14 cellular contexts compared by ENCODE assay signal in the genomic region with DNA sequence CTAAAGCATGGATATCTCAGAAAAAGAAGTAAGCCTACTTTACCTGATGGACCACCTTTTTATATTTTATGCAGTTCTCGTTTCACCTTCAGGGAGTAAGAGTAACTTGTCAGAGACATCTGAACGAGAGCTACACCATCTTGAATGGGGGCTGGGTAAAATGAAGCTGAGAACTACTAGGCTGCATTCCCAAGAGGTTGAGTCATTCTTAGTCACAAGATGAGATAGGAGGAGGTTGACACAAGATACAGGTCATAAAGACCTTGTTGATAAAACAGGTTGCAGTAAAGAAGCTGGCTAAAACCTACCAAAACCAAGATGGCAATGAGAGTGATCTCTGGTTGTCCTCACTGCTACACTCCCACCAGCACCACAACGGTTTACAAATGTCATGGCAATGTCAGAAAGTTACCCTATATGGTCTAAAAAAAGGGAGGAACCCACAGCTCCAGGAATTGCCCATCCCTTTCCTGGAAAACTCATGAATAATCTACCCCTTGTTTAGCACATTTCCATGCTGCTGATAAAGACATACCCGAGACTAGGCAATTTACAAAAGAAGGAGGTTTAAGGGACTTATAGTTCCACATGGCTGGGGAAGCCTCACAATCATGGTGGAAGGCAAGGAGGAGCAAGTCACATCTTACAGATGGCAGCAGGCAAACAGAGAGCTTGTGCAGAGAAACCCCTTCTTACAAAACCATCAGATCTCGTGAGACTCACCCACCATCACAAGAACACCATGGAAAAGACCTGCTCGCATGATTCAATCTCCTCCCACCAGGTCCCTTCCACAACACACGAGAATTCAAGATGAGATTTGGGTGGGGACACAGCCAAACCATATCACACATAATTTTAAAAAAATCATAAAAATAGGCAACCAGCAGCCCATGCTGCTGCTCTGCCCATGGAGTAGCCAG.
DNase-seq lines count a peak whose midpoint lies in the region; TF ChIP-seq lines count a peak whose summit lies in the region.
"Had no signal": no experiment of that assay in that cellular context is flagged by ENCODE, and none has a peak within 500 bp of the region (broad histone marks: within the 10 kb centered on the region; RNA-seq: fewer than 3 reads in every experiment).

No MANE protein-coding gene starts in this region.

- TF ChIP-seq CTCF in choroid plexus epithelial cell (conservative IDR thresholded peaks at IDR 0.05; ENCODE audit: low read depth, low read length): no peak

- no peak overlapping the region for H3K4me3 ChIP-seq in choroid plexus epithelial cell (ENCODE audit: low read depth, low read length)
- H3K4me3 ChIP-seq: gastroesophageal sphincter, SK-N-MC had no signal

- DNase-seq in ELR (ENCODE audit: low read depth): peak; percentile 81
- DNase-seq in OCI-M1 (lab: John Stamatoyannopoulos, UW): peak; percentile 90
- DNase-seq in choroid plexus epithelial cell (ENCODE audit: low read depth): peak; percentile 49
- DNase-seq in myocyte (ENCODE audit: low read depth): peak; percentile 23
- no peak for DNase-seq in NCI-H1105 treated with DMSO at 0.1 percent for 48 hours (lab: John Stamatoyannopoulos, UW)
- DNase-seq in NCI-H2081 (lab: John Stamatoyannopoulos, UW): no peak
- DNase-seq in NAMALWA (ENCODE audit: low spot score): no peak
- DNase-seq in T-helper 9 cell: no peak
- DNase-seq: kidney; NCI-H2171; right cardiac atrium; stimulated activated naive CD4-positive, alpha-beta T cell had no signal

Comparison
In these comparisons a context has a peak if more than half of its experiments do, and no peak if none do; other contexts are left out.
1. DNase-seq: peak in ELR (single experiment), OCI-M1 (single experiment), choroid plexus epithelial cell (single experiment) and myocyte (single experiment); none in NCI-H1105 treated with DMSO at 0.1 percent for 48 hours (single experiment), NCI-H2081 (0 of 2), NAMALWA (single experiment) and T-helper 9 cell (single experiment).